1 cellular context compared by ENCODE assay signal in the genomic region with DNA sequence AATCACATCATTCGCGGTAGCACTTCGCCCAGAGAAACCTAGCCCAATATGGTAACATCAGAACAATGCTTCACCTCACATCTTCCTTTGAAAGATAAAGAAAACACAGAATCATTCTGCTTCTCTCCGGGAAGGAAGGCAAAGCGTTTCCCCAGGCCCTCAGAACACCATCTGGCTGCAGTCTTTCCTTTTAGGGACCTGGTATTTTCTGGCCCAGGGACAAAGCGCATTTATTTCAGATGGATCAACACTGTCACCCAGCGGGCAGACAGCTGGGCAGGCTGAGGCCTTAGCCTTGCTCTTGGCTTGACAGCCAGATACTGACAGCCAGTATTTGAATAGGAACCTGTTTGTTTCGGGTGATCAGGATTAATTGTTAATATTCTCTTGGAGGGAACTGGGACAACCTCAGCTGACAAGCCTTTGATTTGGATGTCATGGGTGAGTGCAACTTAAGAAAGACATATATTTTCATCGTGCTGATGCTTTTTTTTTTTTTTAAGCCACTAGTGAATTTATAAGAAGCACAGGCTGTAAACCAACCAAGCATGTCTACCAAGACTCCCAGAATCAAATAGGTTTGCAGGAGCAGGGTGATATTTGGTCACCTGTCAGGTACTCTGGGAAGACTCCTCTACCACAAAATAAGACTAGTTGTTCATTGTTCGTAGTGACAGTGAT.
TF ChIP-seq lines count a peak whose summit lies in the region.

No MANE protein-coding gene starts in this region.

TF ChIP-seq in H1, 55 proteins besides CTCF, POLR2A, EP300 and RAD21:
- TF ChIP-seq E2F6 (IDR thresholded peaks at IDR 0.05), result no peak
- TF ChIP-seq JUND (IDR thresholded peaks at IDR 0.05; ENCODE audit: low read length), result 0 out of 2 replicates have a peak, but pooled peaks have one; percentile 45
- no peak for TF ChIP-seq BACH1 (IDR thresholded peaks at IDR 0.05; ENCODE audit: low read length)
- no peak for TF ChIP-seq CHD7 (IDR thresholded peaks at IDR 0.05; ENCODE audit: insufficient replicate concordance, low read length)
- no peak for TF ChIP-seq GTF2F1 (IDR thresholded peaks at IDR 0.05; ENCODE audit: borderline replicate concordance, low read depth, low read length)
- peak; percentile 64 for TF ChIP-seq TEAD4 (IDR thresholded peaks at IDR 0.05; ENCODE audit: low read depth, low read length)
- TF ChIP-seq CEBPB (IDR thresholded peaks at IDR 0.05; ENCODE audit: low read depth, low read length), result no peak
- TF ChIP-seq HDAC6 (IDR thresholded peaks at IDR 0.05; ENCODE audit: low read depth, low read length), result no peak
- TF ChIP-seq ATF2 (IDR thresholded peaks at IDR 0.05; ENCODE audit: low read length), result 0 out of 2 replicates have a peak, but pooled peaks have one; percentile 37
- no peak for TF ChIP-seq RXRA (IDR thresholded peaks at IDR 0.05; ENCODE audit: insufficient read depth, low read depth, low read length)
- no peak for TF ChIP-seq RFX5 (IDR thresholded peaks at IDR 0.05; ENCODE audit: borderline replicate concordance, low read depth, low read length)
- no peak for TF ChIP-seq PHF8 (conservative IDR thresholded peaks at IDR 0.05; ENCODE audit: low read depth, low read length)
- TF ChIP-seq FOSL1 (IDR thresholded peaks at IDR 0.05; ENCODE audit: insufficient read depth, low read depth, low read length), result no peak
- TF ChIP-seq EGR1 (IDR thresholded peaks at IDR 0.05; ENCODE audit: borderline replicate concordance, low read depth, low read length), result no peak
- TF ChIP-seq POU5F1 (IDR thresholded peaks at IDR 0.05; ENCODE audit: low read depth, low read length), result peak; percentile 66
- TF ChIP-seq SIRT6 (IDR thresholded peaks at IDR 0.05; ENCODE audit: low read length), result no peak
- TF ChIP-seq MAFK (IDR thresholded peaks at IDR 0.05; ENCODE audit: low read depth, low read length), result no peak
- TF ChIP-seq RBBP5 (IDR thresholded peaks at IDR 0.05; ENCODE audit: borderline replicate concordance, low read depth, low read length), result no peak
- no peak for TF ChIP-seq ZNF274 (IDR thresholded peaks at IDR 0.05; ENCODE audit: borderline replicate concordance, extremely low read depth, low read length)
- 0 out of 2 replicates have a peak, but pooled peaks have one; percentile 20 for TF ChIP-seq CHD2 (IDR thresholded peaks at IDR 0.05; ENCODE audit: low read length)
- no peak for TF ChIP-seq BRCA1 (IDR thresholded peaks at IDR 0.05; ENCODE audit: low read depth, low read length)
- TF ChIP-seq CBX8 (IDR thresholded peaks at IDR 0.05; ENCODE audit: borderline replicate concordance, low read depth, low read length), result no peak
- TF ChIP-seq SP4 (IDR thresholded peaks at IDR 0.05; ENCODE audit: low read length), result no peak
- TF ChIP-seq, protein P1, sequence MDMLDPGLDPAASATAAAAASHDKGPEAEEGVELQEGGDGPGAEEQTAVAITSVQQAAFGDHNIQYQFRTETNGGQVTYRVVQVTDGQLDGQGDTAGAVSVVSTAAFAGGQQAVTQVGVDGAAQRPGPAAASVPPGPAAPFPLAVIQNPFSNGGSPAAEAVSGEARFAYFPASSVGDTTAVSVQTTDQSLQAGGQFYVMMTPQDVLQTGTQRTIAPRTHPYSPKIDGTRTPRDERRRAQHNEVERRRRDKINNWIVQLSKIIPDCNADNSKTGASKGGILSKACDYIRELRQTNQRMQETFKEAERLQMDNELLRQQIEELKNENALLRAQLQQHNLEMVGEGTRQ (IDR thresholded peaks at IDR 0.05; ENCODE audit: low read length), result no peak
- TF ChIP-seq MAX (IDR thresholded peaks at IDR 0.05), result no peak
- TF ChIP-seq SRF (IDR thresholded peaks at IDR 0.05; ENCODE audit: low read depth, low read length), result peak; percentile 82
- peak; percentile 91 to 98 for TF ChIP-seq SIN3A (conservative IDR thresholded peaks at IDR 0.05 in 1 of 2, IDR thresholded peaks at IDR 0.05 in 1 of 2; ENCODE audit: low read depth in 1 of 2, low read length in 2 of 2)
- no peak for TF ChIP-seq SAP30 (IDR thresholded peaks at IDR 0.05; ENCODE audit: insufficient read depth, insufficient replicate concordance, low read length)
- TF ChIP-seq TAF1 (IDR thresholded peaks at IDR 0.05; ENCODE audit: low read depth, low read length), result 0 out of 2 replicates have a peak, but pooled peaks have one; percentile 20
- no peak for TF ChIP-seq GABPA (IDR thresholded peaks at IDR 0.05; ENCODE audit: borderline replicate concordance, insufficient read depth, low read length)
- no peak for TF ChIP-seq RNF2 (IDR thresholded peaks at IDR 0.05; ENCODE audit: borderline replicate concordance, low read depth, low read length, missing control alignments, poor library complexity, severe bottlenecking)
- TF ChIP-seq KDM5A (IDR thresholded peaks at IDR 0.05; ENCODE audit: low read length), result no peak
- TF ChIP-seq ATF3 (IDR thresholded peaks at IDR 0.05; ENCODE audit: insufficient read depth, low read depth, low read length), result no peak
- no peak for TF ChIP-seq SP1 (IDR thresholded peaks at IDR 0.05; ENCODE audit: low read depth, low read length)
- no peak for TF ChIP-seq KDM1A (IDR thresholded peaks at IDR 0.05; ENCODE audit: borderline replicate concordance, low read length)
- peak; percentile 45; the same call in 1 of the 2 replicates for TF ChIP-seq YY1 (IDR thresholded peaks at IDR 0.05; ENCODE audit: low read depth, low read length)
- no peak for TF ChIP-seq EZH2 (IDR thresholded peaks at IDR 0.05; ENCODE audit: low read depth, low read length, severe bottlenecking)
- peak; percentile 95 for TF ChIP-seq TCF12 (IDR thresholded peaks at IDR 0.05; ENCODE audit: low read depth, low read length)
TF ChIP-seq in H1: peak in this region for 10.
